In genomic region chr1:17119744-17120482, GRCh38 we compare ENCODE assay signal across 1 cellular context.
TF ChIP-seq lines count a peak whose summit lies in the region.

No MANE protein-coding gene starts in this region.

TF ChIP-seq in GM12878, 131 proteins besides CTCF, POLR2A, EP300 and RAD21:
- TF ChIP-seq GATAD2B (conservative IDR thresholded peaks at IDR 0.05; ENCODE audit: low read depth) (peak; percentile 73; the same call in 1 of the 2 replicates), YBX1 (IDR thresholded peaks at IDR 0.05) (peak; percentile 9; the same call in 1 of the 2 replicates), SMC3 (IDR thresholded peaks at IDR 0.05; ENCODE audit: borderline replicate concordance, low read length) (peak; percentile 37; the same call in 1 of the 2 replicates), SMAD5 (IDR thresholded peaks at IDR 0.05; ENCODE audit: low read depth) (no peak), BACH1 (IDR thresholded peaks at IDR 0.05; ENCODE audit: borderline replicate concordance) (no peak), ATF7 (IDR thresholded peaks at IDR 0.05; ENCODE audit: low read depth) (peak; percentile 70), USF1 (IDR thresholded peaks at IDR 0.05; ENCODE audit: borderline replicate concordance, extremely low read length, insufficient read depth, low read depth, low read length) (no peak), MEF2B (IDR thresholded peaks at IDR 0.05; ENCODE audit: partially characterized antibody, poor library complexity, severe bottlenecking) (peak; percentile 96), ZNF592 (IDR thresholded peaks at IDR 0.05) (0 out of 2 replicates have a peak, but pooled peaks have one; percentile 15), NBN (IDR thresholded peaks at IDR 0.05) (peak; percentile 74; the same call in 1 of the 2 replicates), DPF2 (IDR thresholded peaks at IDR 0.05) (0 out of 2 replicates have a peak, but pooled peaks have one; percentile 40), ZNF687 (IDR thresholded peaks at IDR 0.05) (peak; percentile 27; the same call in 1 of the 2 replicates), RB1 (IDR thresholded peaks at IDR 0.05; ENCODE audit: borderline replicate concordance) (peak; percentile 32; the same call in 1 of the 2 replicates), RBBP5 (conservative IDR thresholded peaks at IDR 0.05) (no peak), MTA2 (IDR thresholded peaks at IDR 0.05; ENCODE audit: low read depth) (peak; percentile 50; the same call in 1 of the 2 replicates), BMI1 (IDR thresholded peaks at IDR 0.05; ENCODE audit: borderline replicate concordance) (no peak), EED (IDR thresholded peaks at IDR 0.05; ENCODE audit: low read depth) (no peak), SPI1 (IDR thresholded peaks at IDR 0.05; ENCODE audit: borderline replicate concordance, insufficient read depth, low read depth, low read length) (peak; percentile 81; the same call in 1 of the 2 replicates), NR2F1 (conservative IDR thresholded peaks at IDR 0.05) (peak; percentile 81), IKZF2 (IDR thresholded peaks at IDR 0.05) (peak; percentile 50 to 54; a peak in 2 of 4 replicates), TCF12 (IDR thresholded peaks at IDR 0.05; ENCODE audit: low read depth, low read length) (peak; percentile 39; the same call in 1 of the 2 replicates), ZBTB4 (CRISPR knock-in tag; IDR thresholded peaks at IDR 0.05) (no peak), HDGF (IDR thresholded peaks at IDR 0.05) (peak; percentile 82), PAX5 (IDR thresholded peaks at IDR 0.05; ENCODE audit: borderline replicate concordance, low read depth, low read length) (peak; percentile 28; the same call in 1 of the 2 replicates), LARP7 (IDR thresholded peaks at IDR 0.05) (peak; percentile 71; the same call in 1 of the 2 replicates), RFX5 (IDR thresholded peaks at IDR 0.05; ENCODE audit: low read depth, low read length) (no peak), IKZF1 (conservative IDR thresholded peaks at IDR 0.05) (peak; percentile 69), MYB (IDR thresholded peaks at IDR 0.05; ENCODE audit: borderline replicate concordance, low read depth, low read length) (no peak), SMARCA5 (IDR thresholded peaks at IDR 0.05) (peak; percentile 41; the same call in 1 of the 2 replicates), IRF3 (IDR thresholded peaks at IDR 0.05) (no peak), CREM (IDR thresholded peaks at IDR 0.05; ENCODE audit: low read depth) (no peak), BRCA1 (IDR thresholded peaks at IDR 0.05; ENCODE audit: low read depth, low read length) (no peak)
